Comparison of ENCODE assay signal across 12 cellular contexts in genomic region chr16:56294599-56294998, GRCh38.
A peak's percentile ranks its signal among the peaks of the same experiment; 100 is the strongest.
DNase-seq lines count a peak whose midpoint lies in the region; ATAC-seq and TF ChIP-seq lines count a peak whose summit lies in the region.
"Had no signal": no experiment of that assay in that cellular context is flagged by ENCODE, and none has a peak within 500 bp of the region (broad histone marks: within the 10 kb centered on the region; RNA-seq: fewer than 3 reads in every experiment).

No MANE protein-coding gene starts in this region.

- peaks cover 0 to 3% (median 0%) of the 10 kb centered on the region in 3 experiments; a peak in 3 of 7 replicates for H3K36me3 Mint-ChIP-seq in H9 (ENCODE audit: insufficient read depth in 1 of 3, low read depth in 3 of 3)
- H3K36me3 Mint-ChIP-seq: activated naive CD8-positive, alpha-beta T cell had no signal

- no peak overlapping the region for H3K9ac ChIP-seq in H9 (ENCODE audit: extremely low read depth, insufficient read length, low read length)

- no CpG with 5 or more reads among the region's 2 CpGs for WGBS in H9 (ENCODE audit: extremely low coverage, insufficient read length, low lambda C conversion rate)

- H2BK12ac ChIP-seq in H9 (ENCODE audit: insufficient read length, low read depth, low read length) = no peak overlapping the region

- no peak overlapping the region for H3K56ac ChIP-seq in H9 (ENCODE audit: insufficient read length, low read depth, low read length)

- H2BK20ac ChIP-seq in H9 (ENCODE audit: low read depth, low read length, poor library complexity, severe bottlenecking) = no peak overlapping the region

- no peak overlapping the region for H3K4me2 ChIP-seq in H9 (ENCODE audit: insufficient read depth, insufficient read length, low read length)

- no peak overlapping the region for H3K4me3 ChIP-seq in left lung
- H3K4me3 ChIP-seq: upper lobe of right lung had no signal

- intact Hi-C loops in left lung (cut with DNase I) = no loop called here

- TF ChIP-seq CTCF in left lung (IDR thresholded peaks at IDR 0.05) = no peak
- TF ChIP-seq CTCF in H9 (conservative IDR thresholded peaks at IDR 0.05) = no peak

- H3K79me1 ChIP-seq in H9 (ENCODE audit: insufficient read depth, low read depth, low read length, poor library complexity, severe bottlenecking) = no peaks in the 10 kb centered on the region

- H3K14ac ChIP-seq in H9 (ENCODE audit: insufficient read depth, low read length) = no peak overlapping the region

- peaks cover 38% of the 10 kb centered on the region for H3K27me3 Mint-ChIP-seq in H9 (ENCODE audit: low read depth)

- H3K9me3 Mint-ChIP-seq in H9 = no peaks in the 10 kb centered on the region

- H3K4me3 Mint-ChIP-seq in H9 = no peak overlapping the region
- H3K4me3 Mint-ChIP-seq: activated naive CD8-positive, alpha-beta T cell had no signal

- H3K4ac ChIP-seq in H9 (ENCODE audit: low read depth, low read length) = no peak overlapping the region

- no peaks in the 10 kb centered on the region for H3K23me2 ChIP-seq in H9 (ENCODE audit: insufficient read length, low read depth, low read length, poor library complexity, severe bottlenecking)

- H2BK5ac ChIP-seq in H9 (ENCODE audit: insufficient read length, low read length) = no peak overlapping the region

- no peak overlapping the region for H2AK5ac ChIP-seq in H9 (ENCODE audit: insufficient read length, low read length)

- H3K27ac Mint-ChIP-seq in H9 = no peak overlapping the region
- H3K27ac Mint-ChIP-seq: activated naive CD8-positive, alpha-beta T cell had no signal

- H3K9me3 ChIP-seq in left lung (no peaks in the 10 kb centered on the region), H9 (ENCODE audit: control insufficient read depth, low read depth, low read length) (no peaks in the 10 kb centered on the region)
- H3K9me3 ChIP-seq: upper lobe of right lung had no signal

- no peak overlapping the region for H4K91ac ChIP-seq in H9 (ENCODE audit: insufficient read length, low read depth, low read length)

- no peak overlapping the region for H2AFZ ChIP-seq in H9 (ENCODE audit: low read length)

- no peaks in the 10 kb centered on the region for H4K20me1 ChIP-seq in H9 (ENCODE audit: control insufficient read depth, insufficient read depth, insufficient read length)

- no peaks in the 10 kb centered on the region for H3K79me2 ChIP-seq in H9 (ENCODE audit: insufficient read depth, low read length)

- no peak overlapping the region for H3T11ph ChIP-seq in H9 (ENCODE audit: low read length)

- H3K18ac ChIP-seq in H9 (ENCODE audit: insufficient read length, low read depth, low read length) = no peak overlapping the region

- H2BK120ac ChIP-seq in H9 (ENCODE audit: low read depth, low read length, poor library complexity, severe bottlenecking) = no peak overlapping the region

- no peak overlapping the region for H2BK15ac ChIP-seq in H9 (ENCODE audit: low read depth, low read length)

- H3K23ac ChIP-seq in H9 (ENCODE audit: insufficient read length, low read depth, low read length) = no peak overlapping the region

- ATAC-seq in left lung = peak; percentile 65
- ATAC-seq in GM19328 (IDR thresholded peaks at IDR 0.05; ENCODE audit: unreplicated experiment) = no peak
- ATAC-seq: upper lobe of right lung had no signal

- no peak overlapping the region for H4K8ac ChIP-seq in H9 (replicated peaks; ENCODE audit: insufficient read length, low read depth, low read length)

- H3K27ac ChIP-seq in cingulate gyrus (ENCODE audit: low read depth, low read length) = peak overlapping the region; percentile 97
- no peak overlapping the region for H3K27ac ChIP-seq in left lung
- no peak overlapping the region for H3K27ac ChIP-seq in H9 (ENCODE audit: insufficient read length, low read depth, low read length)
- H3K27ac ChIP-seq: upper lobe of right lung had no signal

- no peaks in the 10 kb centered on the region for H3K4me1 ChIP-seq in left lung
- H3K4me1 ChIP-seq in H9 (ENCODE audit: insufficient read depth, low read length) = peaks cover 2% of the 10 kb centered on the region; the same call in 1 of the 2 replicates

- H3K36me3 ChIP-seq in left lung = no peaks in the 10 kb centered on the region
- H3K36me3 ChIP-seq: upper lobe of right lung had no signal

- no peaks in the 10 kb centered on the region for H3K27me3 ChIP-seq in left lung
- H3K27me3 ChIP-seq in H9 (ENCODE audit: insufficient read depth, low read length) = no peaks in the 10 kb centered on the region
- H3K27me3 ChIP-seq: upper lobe of right lung had no signal

- DNase-seq in A172 (ENCODE audit: low spot score) (peak; percentile 45), HT1080 (ENCODE audit: low read depth) (peak; percentile 32), left lung (no peak), H9 (no peak), LoVo (ENCODE audit: low spot score) (no peak)
- no peak for DNase-seq in activated CD4-positive, alpha-beta T cell treated with anti-CD3 and anti-CD28 coated beads, Interleukin-2, amount 50 U/mL, for 48 hours
- DNase-seq: NCI-H446 treated with DMSO at 0.1 percent for 48 hours, RPMI8226, upper lobe of right lung had no signal

- peaks cover 41 to 55% of the 10 kb centered on the region in 2 experiments for H3K4me1 Mint-ChIP-seq in H9

- H4K5ac ChIP-seq in H9 (ENCODE audit: insufficient read length, low read depth, low read length) = no peak overlapping the region

Comparison
In these comparisons a context has a peak if more than half of its experiments do, and no peak if none do; other contexts are left out.
1. DNase-seq: peak in A172 (single experiment) and HT1080 (single experiment); none in left lung (0 of 2), H9 (single experiment), LoVo (single experiment) and activated CD4-positive, alpha-beta T cell treated with anti-CD3 and anti-CD28 coated beads, Interleukin-2, amount 50 U/mL, for 48 hours (0 of 2).